ENCODE assay signal across 20 cellular contexts in the genomic region with DNA sequence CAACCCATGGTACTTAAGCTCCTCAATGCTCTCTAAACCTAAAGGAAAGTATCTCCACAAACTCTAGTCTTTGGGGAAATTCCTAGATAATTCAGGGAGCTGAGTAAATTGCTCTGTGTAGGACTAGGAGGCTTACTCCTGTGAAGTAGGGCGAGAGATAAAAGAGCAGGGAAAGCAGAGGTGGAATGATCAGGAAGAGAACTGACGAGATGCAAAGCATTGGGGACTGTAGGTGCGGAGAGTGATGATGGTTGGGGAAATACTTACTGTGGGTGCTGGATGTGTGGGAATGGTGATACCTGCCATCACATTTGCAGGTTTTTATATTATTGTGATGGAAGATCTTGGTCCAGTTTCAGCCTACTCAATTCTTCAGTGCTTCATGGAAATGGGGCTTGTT. TPM values are rescaled to one million over a fixed set of nuclear protein-coding genes. Genes with fewer than 3 reads are reported as not detected.
DNase-seq lines count a peak whose midpoint lies in the region; ATAC-seq and TF ChIP-seq lines count a peak whose summit lies in the region.
"Had no signal": no experiment of that assay in that cellular context is flagged by ENCODE, and none has a peak within 500 bp of the region (broad histone marks: within the 10 kb centered on the region; RNA-seq: fewer than 3 reads in every experiment).

No MANE protein-coding gene starts in this region.

- no peaks in the 10 kb centered on the region for H3K27me3 Mint-ChIP-seq in activated CD4-positive, alpha-beta T cell treated with anti-CD3 and anti-CD28 coated beads, Interleukin-2, amount 10 ng/mL, durations not matched to agents 24 days and 14 days
- no peaks in the 10 kb centered on the region for H3K27me3 Mint-ChIP-seq in activated CD4-positive, alpha-beta T cell treated with anti-CD3 and anti-CD28 coated beads for 36 hours
- no peaks in the 10 kb centered on the region for H3K27me3 Mint-ChIP-seq in CD8-positive, alpha-beta memory T cell
- no peaks in the 10 kb centered on the region for H3K27me3 Mint-ChIP-seq in activated T-helper 1 cell treated with anti-CD3 and anti-CD28 coated beads, Interleukin-12 subunit alpha, Interleukin-12 subunit beta, Interleukin-2, Interleukin-4 antibody, amounts not matched to agents 30 ng/mL and 10 ng/mL and 1 ng/mL, durations not matched to agents 14 hours and 24 hours and 36 hours (ENCODE audit: insufficient read depth)
- no peaks in the 10 kb centered on the region for H3K27me3 Mint-ChIP-seq in nephron (ENCODE audit: low read depth)

- peak overlapping the region; percentile 32 for H3K4me3 Mint-ChIP-seq in activated CD4-positive, alpha-beta T cell treated with anti-CD3 and anti-CD28 coated beads, Interleukin-2, amount 10 ng/mL, durations not matched to agents 24 days and 14 days
- no peak overlapping the region for H3K4me3 Mint-ChIP-seq in activated CD4-positive, alpha-beta T cell treated with anti-CD3 and anti-CD28 coated beads for 36 hours
- H3K4me3 Mint-ChIP-seq in CD8-positive, alpha-beta memory T cell: peak overlapping the region; percentile 27 to 64 (median 55)
- peak overlapping the region; percentile 13 for H3K4me3 Mint-ChIP-seq in activated T-helper 1 cell treated with anti-CD3 and anti-CD28 coated beads, Interleukin-12 subunit alpha, Interleukin-12 subunit beta, Interleukin-2, Interleukin-4 antibody, amounts not matched to agents 30 ng/mL and 10 ng/mL and 1 ng/mL, durations not matched to agents 14 hours and 24 hours and 36 hours
- H3K4me3 Mint-ChIP-seq in nephron: peak overlapping the region; percentile 68 to 76 (median 68)

- peak overlapping the region; percentile 9 for H3K27ac Mint-ChIP-seq in activated CD4-positive, alpha-beta T cell treated with anti-CD3 and anti-CD28 coated beads, Interleukin-2, amount 10 ng/mL, durations not matched to agents 24 days and 14 days
- no peak overlapping the region for H3K27ac Mint-ChIP-seq in activated CD4-positive, alpha-beta T cell treated with anti-CD3 and anti-CD28 coated beads for 36 hours
- peak overlapping the region in 5 of 8 donors; percentile 40 to 100 (median 65) for H3K27ac Mint-ChIP-seq in CD8-positive, alpha-beta memory T cell
- peak overlapping the region; percentile 53 for H3K27ac Mint-ChIP-seq in activated T-helper 1 cell treated with anti-CD3 and anti-CD28 coated beads, Interleukin-12 subunit alpha, Interleukin-12 subunit beta, Interleukin-2, Interleukin-4 antibody, amounts not matched to agents 30 ng/mL and 10 ng/mL and 1 ng/mL, durations not matched to agents 14 hours and 24 hours and 36 hours
- H3K27ac Mint-ChIP-seq in nephron: peak overlapping the region; percentile 17 to 86 (median 84)

- no peak overlapping the region for H3K27ac ChIP-seq in CD8-positive, alpha-beta memory T cell (ENCODE audit: low read depth, low read length)
- H3K27ac ChIP-seq: BLaER1, pancreas had no signal

- H3K4me1 ChIP-seq in CD8-positive, alpha-beta memory T cell (ENCODE audit: insufficient read depth, low read length): peaks cover 15% of the 10 kb centered on the region

- H3K9me3 ChIP-seq in CD8-positive, alpha-beta memory T cell (ENCODE audit: low read length): no peaks in the 10 kb centered on the region
- H3K9me3 ChIP-seq: BLaER1, heart left ventricle, left ventricle myocardium inferior, pancreas, transverse colon had no signal

- H3K9me3 Mint-ChIP-seq in activated CD4-positive, alpha-beta T cell treated with anti-CD3 and anti-CD28 coated beads, Interleukin-2, amount 10 ng/mL, durations not matched to agents 24 days and 14 days: no peaks in the 10 kb centered on the region
- H3K9me3 Mint-ChIP-seq in activated CD4-positive, alpha-beta T cell treated with anti-CD3 and anti-CD28 coated beads for 36 hours (ENCODE audit: low read depth): no peaks in the 10 kb centered on the region
- H3K9me3 Mint-ChIP-seq in CD8-positive, alpha-beta memory T cell: no peaks in the 10 kb centered on the region
- no peaks in the 10 kb centered on the region for H3K9me3 Mint-ChIP-seq in activated T-helper 1 cell treated with anti-CD3 and anti-CD28 coated beads, Interleukin-12 subunit alpha, Interleukin-12 subunit beta, Interleukin-2, Interleukin-4 antibody, amounts not matched to agents 30 ng/mL and 10 ng/mL and 1 ng/mL, durations not matched to agents 14 hours and 24 hours and 36 hours
- no peaks in the 10 kb centered on the region for H3K9me3 Mint-ChIP-seq in nephron

- intact Hi-C loops in activated CD4-positive, alpha-beta T cell treated with anti-CD3 and anti-CD28 coated beads, Interleukin-2, amount 10 ng/mL, durations not matched to agents 24 days and 14 days (cut with micrococcal nuclease): loop anchor here (2.0 to 10.0 kb wide), 3 partner anchors 33 to 285 kb away; a partner anchor contains a TSS
- intact Hi-C loops in activated CD4-positive, alpha-beta T cell treated with anti-CD3 and anti-CD28 coated beads for 36 hours (cut with DNase I, micrococcal nuclease): loop anchor here (2.0 to 5.0 kb wide), 3 partner anchors 145 to 203 kb away; a partner anchor contains a TSS
- intact Hi-C loops in activated T-helper 1 cell treated with anti-CD3 and anti-CD28 coated beads, Interleukin-12 subunit alpha, Interleukin-12 subunit beta, Interleukin-2, Interleukin-4 antibody, amounts not matched to agents 30 ng/mL and 10 ng/mL and 1 ng/mL, durations not matched to agents 14 hours and 24 hours and 36 hours (cut with micrococcal nuclease): loop anchor here (5.0 kb wide), 1 partner anchor 687 kb away; no protein-coding TSS in a partner anchor

- POLR2A ChIA-PET in activated CD4-positive, alpha-beta T cell treated with anti-CD3 and anti-CD28 coated beads for 36 hours (lab: Charles Lee): no interaction called here
- POLR2A ChIA-PET in CD8-positive, alpha-beta memory T cell (lab: Charles Lee): no interaction called here
- POLR2A ChIA-PET in HEK293T (lab: Yijun Ruan, JAX): interaction anchor here (1.6 kb wide), 1 partner anchor 11 kb away, joined by 7 read pairs; no protein-coding TSS in a partner anchor

- H3K4me3 ChIP-seq in CD8-positive, alpha-beta memory T cell (ENCODE audit: low read length): no peak overlapping the region

- H3K4me1 Mint-ChIP-seq in activated CD4-positive, alpha-beta T cell treated with anti-CD3 and anti-CD28 coated beads, Interleukin-2, amount 10 ng/mL, durations not matched to agents 24 days and 14 days: peaks cover 31% of the 10 kb centered on the region
- H3K4me1 Mint-ChIP-seq in activated CD4-positive, alpha-beta T cell treated with anti-CD3 and anti-CD28 coated beads for 36 hours: peaks cover 24% of the 10 kb centered on the region
- peaks cover 30 to 48% (median 44%) of the 10 kb centered on the region in 3 donors for H3K4me1 Mint-ChIP-seq in CD8-positive, alpha-beta memory T cell
- H3K4me1 Mint-ChIP-seq in activated T-helper 1 cell treated with anti-CD3 and anti-CD28 coated beads, Interleukin-12 subunit alpha, Interleukin-12 subunit beta, Interleukin-2, Interleukin-4 antibody, amounts not matched to agents 30 ng/mL and 10 ng/mL and 1 ng/mL, durations not matched to agents 14 hours and 24 hours and 36 hours (ENCODE audit: low read depth): peaks cover 36% of the 10 kb centered on the region
- H3K4me1 Mint-ChIP-seq in nephron: peaks cover 22% of the 10 kb centered on the region

- peaks cover 22% of the 10 kb centered on the region for H3K36me3 Mint-ChIP-seq in activated CD4-positive, alpha-beta T cell treated with anti-CD3 and anti-CD28 coated beads, Interleukin-2, amount 10 ng/mL, durations not matched to agents 24 days and 14 days (ENCODE audit: low read depth)
- H3K36me3 Mint-ChIP-seq in activated CD4-positive, alpha-beta T cell treated with anti-CD3 and anti-CD28 coated beads for 36 hours (ENCODE audit: low read depth): peaks cover 17% of the 10 kb centered on the region
- peaks cover 0 to 22% (median 3%) of the 10 kb centered on the region in 3 donors for H3K36me3 Mint-ChIP-seq in CD8-positive, alpha-beta memory T cell
- H3K36me3 Mint-ChIP-seq in activated T-helper 1 cell treated with anti-CD3 and anti-CD28 coated beads, Interleukin-12 subunit alpha, Interleukin-12 subunit beta, Interleukin-2, Interleukin-4 antibody, amounts not matched to agents 30 ng/mL and 10 ng/mL and 1 ng/mL, durations not matched to agents 14 hours and 24 hours and 36 hours (ENCODE audit: low read depth): peaks cover 11% of the 10 kb centered on the region
- peaks cover 8% of the 10 kb centered on the region for H3K36me3 Mint-ChIP-seq in nephron (ENCODE audit: low read depth)

- H3K27me3 ChIP-seq in CD8-positive, alpha-beta memory T cell (ENCODE audit: insufficient read depth, low read length, poor library complexity, severe bottlenecking): no peaks in the 10 kb centered on the region
- H3K27me3 ChIP-seq: BLaER1, heart left ventricle, pancreas, transverse colon had no signal

- CTCF ChIA-PET in activated CD4-positive, alpha-beta T cell treated with anti-CD3 and anti-CD28 coated beads for 36 hours (lab: Charles Lee): no interaction called here
- CTCF ChIA-PET in CD8-positive, alpha-beta memory T cell (lab: Charles Lee): interaction anchor here (0.9 to 2.3 kb wide), 3 partner anchors 20 to 174 kb away, joined by 3 to 6 read pairs (median 5); a partner anchor contains a TSS
- CTCF ChIA-PET in HEK293T (lab: Yijun Ruan, JAX): interaction anchor here (0.5 kb wide), 1 partner anchor 60 kb away, joined by 4 read pairs; no protein-coding TSS in a partner anchor

- TF ChIP-seq CTCF in nephron (IDR thresholded peaks at IDR 0.05; ENCODE audit: unreplicated experiment in 3 of 3): no peak

- ATAC-seq in activated CD4-positive, alpha-beta T cell treated with anti-CD3 and anti-CD28 coated beads for 36 hours: no peak
- ATAC-seq: HCT116, heart left ventricle, pancreas, Right ventricle myocardium inferior had no signal

- no peak for DNase-seq in activated CD4-positive, alpha-beta T cell treated with anti-CD3 and anti-CD28 coated beads, Interleukin-2, amount 10 ng/mL, durations not matched to agents 24 days and 14 days
- no peak for DNase-seq in activated CD4-positive, alpha-beta T cell treated with anti-CD3 and anti-CD28 coated beads for 36 hours
- DNase-seq in CD8-positive, alpha-beta memory T cell: no peak
- DNase-seq in activated T-helper 1 cell treated with anti-CD3 and anti-CD28 coated beads, Interleukin-12 subunit alpha, Interleukin-12 subunit beta, Interleukin-2, Interleukin-4 antibody, amounts not matched to agents 30 ng/mL and 10 ng/mL and 1 ng/mL, durations not matched to agents 14 hours and 24 hours and 36 hours (ENCODE audit: low spot score): no peak
- DNase-seq in medulla oblongata (ENCODE audit: extremely low spot score) (no peak), NCI-H146 (lab: John Stamatoyannopoulos, UW) (no peak), HEK293T (ENCODE audit: extremely low spot score) (no peak)
- DNase-seq: activated CD8-positive, alpha-beta memory T cell treated with anti-CD3 and anti-CD28 coated beads for 24 hours; heart left ventricle; left ventricle myocardium inferior; NCI-H1417 treated with DMSO at 0.1 percent for 48 hours; NCI-H2171; NCI-H526 treated with DMSO at 0.1 percent for 48 hours; pancreas; stimulated activated naive CD4-positive, alpha-beta T cell treated with Interleukin-2 at 50 U/mL for 16 hours; transverse colon had no signal

- no peaks in the 10 kb centered on the region for H3K36me3 ChIP-seq in CD8-positive, alpha-beta memory T cell (ENCODE audit: insufficient read depth, low read length)
- H3K36me3 ChIP-seq: pancreas, transverse colon had no signal

RNA-seq across cellular contexts. Expression of a gene that starts 1.6 kb away (rescaled TPM):
- total RNA-seq in activated CD4-positive, alpha-beta T cell treated with anti-CD3 and anti-CD28 coated beads, Interleukin-2, amount 10 ng/mL, durations not matched to agents 24 days and 14 days: 31.8 and 33.7 TPM in 2 replicates
- total RNA-seq in activated CD4-positive, alpha-beta T cell treated with anti-CD3 and anti-CD28 coated beads for 36 hours: 10 to 100 TPM; 21.2 to 23.5 TPM
- total RNA-seq in CD8-positive, alpha-beta memory T cell: 10 to 100 TPM; 29.7 to 33.8 TPM
- polyA plus RNA-seq in CD8-positive, alpha-beta memory T cell: 12.7 TPM
- 33.1 and 34.0 TPM in 2 replicates for total RNA-seq in activated T-helper 1 cell treated with anti-CD3 and anti-CD28 coated beads, Interleukin-12 subunit alpha, Interleukin-12 subunit beta, Interleukin-2, Interleukin-4 antibody, amounts not matched to agents 30 ng/mL and 10 ng/mL and 1 ng/mL, durations not matched to agents 14 hours and 24 hours and 36 hours

RNA-seq across cellular contexts. Expression of a gene that starts 26.8 kb away (rescaled TPM):
- 78.9 and 93.7 TPM in 2 replicates for total RNA-seq in activated CD4-positive, alpha-beta T cell treated with anti-CD3 and anti-CD28 coated beads, Interleukin-2, amount 10 ng/mL, durations not matched to agents 24 days and 14 days
- 10 to 100 TPM; 80.5 to 89.4 TPM for total RNA-seq in activated CD4-positive, alpha-beta T cell treated with anti-CD3 and anti-CD28 coated beads for 36 hours
- 10 to 100 TPM; 82.3 to 86.2 TPM for total RNA-seq in CD8-positive, alpha-beta memory T cell
- 6.2 TPM for polyA plus RNA-seq in CD8-positive, alpha-beta memory T cell
- 81.3 and 90.5 TPM in 2 replicates for total RNA-seq in activated T-helper 1 cell treated with anti-CD3 and anti-CD28 coated beads, Interleukin-12 subunit alpha, Interleukin-12 subunit beta, Interleukin-2, Interleukin-4 antibody, amounts not matched to agents 30 ng/mL and 10 ng/mL and 1 ng/mL, durations not matched to agents 14 hours and 24 hours and 36 hours

RNA-seq across cellular contexts. Expression of a gene that starts 30.0 kb away (rescaled TPM):
- total RNA-seq in activated CD4-positive, alpha-beta T cell treated with anti-CD3 and anti-CD28 coated beads, Interleukin-2, amount 10 ng/mL, durations not matched to agents 24 days and 14 days: 98.0 and 101 TPM in 2 replicates
- 10 to 100 TPM; 90.1 to 91.3 TPM for total RNA-seq in activated CD4-positive, alpha-beta T cell treated with anti-CD3 and anti-CD28 coated beads for 36 hours
- 100 to 1,000 TPM; 107 to 108 TPM for total RNA-seq in CD8-positive, alpha-beta memory T cell
- 148 TPM for polyA plus RNA-seq in CD8-positive, alpha-beta memory T cell
- 88.8 and 92.3 TPM in 2 replicates for total RNA-seq in activated T-helper 1 cell treated with anti-CD3 and anti-CD28 coated beads, Interleukin-12 subunit alpha, Interleukin-12 subunit beta, Interleukin-2, Interleukin-4 antibody, amounts not matched to agents 30 ng/mL and 10 ng/mL and 1 ng/mL, durations not matched to agents 14 hours and 24 hours and 36 hours
